ENCODE assay signal across 9 cellular contexts in genomic region chr6:117906454-117906904, GRCh38. TPM values are rescaled to one million over a fixed set of nuclear protein-coding genes. Genes with fewer than 3 reads are reported as not detected.
A peak's percentile ranks its signal among the peaks of the same experiment; 100 is the strongest.
DNase-seq lines count a peak whose midpoint lies in the region; ATAC-seq, FAIRE-seq and TF ChIP-seq lines count a peak whose summit lies in the region.
"Had no signal": no experiment of that assay in that cellular context is flagged by ENCODE, and none has a peak within 500 bp of the region (broad histone marks: within the 10 kb centered on the region; RNA-seq: fewer than 3 reads in every experiment).

No MANE protein-coding gene starts in this region.

- H3K9me3 ChIP-seq in BLaER1: no peaks in the 10 kb centered on the region
- H3K9me3 ChIP-seq in duodenal mucosa (ENCODE audit: control insufficient read depth in 1 of 2, low read length in 2 of 2): no peaks in the 10 kb centered on the region
- H3K9me3 ChIP-seq in PC-9 (ENCODE audit: insufficient read depth, low read depth): no peaks in the 10 kb centered on the region

- H3K4me1 ChIP-seq in BLaER1: peaks cover 15% of the 10 kb centered on the region
- peaks cover 5 to 9% of the 10 kb centered on the region in 2 donors for H3K4me1 ChIP-seq in duodenal mucosa (ENCODE audit: control insufficient read depth in 1 of 2, insufficient read depth in 2 of 2, low read length in 2 of 2)
- H3K4me1 ChIP-seq in PC-9 (replicated peaks; ENCODE audit: insufficient read depth): no peaks in the 10 kb centered on the region

- intact Hi-C loops in PC-9 (cut with micrococcal nuclease; ENCODE audit: unreplicated experiment): no loop called here

- CTCF ChIA-PET in PC-9 (lab: Charles Lee): no interaction called here

- H3K9me2 ChIP-seq in PC-9 (ENCODE audit: insufficient read depth): peaks cover 2% of the 10 kb centered on the region; the same call in 1 of the 2 replicates

- H4K20me1 ChIP-seq in BLaER1 (no peaks in the 10 kb centered on the region), PC-9 (ENCODE audit: insufficient read depth) (0 out of 2 replicates have a peak, but pooled peaks cover 4% of the 10 kb centered on the region)

- H3K27ac ChIP-seq in BLaER1 (no peak overlapping the region), duodenal mucosa (ENCODE audit: low read depth, low read length) (no peak overlapping the region), PC-9 (no peak overlapping the region)

- H3F3A ChIP-seq in PC-9 (ENCODE audit: insufficient read depth, low read depth): no peaks in the 10 kb centered on the region

- DNase-seq in retinal pigment epithelial cell (ENCODE audit: low read depth): no peak
- DNase-seq in PC-9: no peak
- DNase-seq in medulla oblongata (ENCODE audit: extremely low spot score): no peak
- no peak for DNase-seq in D721Med (ENCODE audit: insufficient read length, low spot score)

- no peak for FAIRE-seq in D721Med (lab: Jason Lieb, UNC)

- H3K9ac ChIP-seq in BLaER1 (no peak overlapping the region), duodenal mucosa (ENCODE audit: low read depth in 1 of 2, low read length in 2 of 2) (no peak overlapping the region)

- ATAC-seq in GM19372 (IDR thresholded peaks at IDR 0.05; ENCODE audit: low read depth, unreplicated experiment) (peak; percentile 40), HG03378 (IDR thresholded peaks at IDR 0.05; ENCODE audit: unreplicated experiment) (peak; percentile 73)
- ATAC-seq: HCT116 had no signal

- TF ChIP-seq CTCF in retinal pigment epithelial cell (conservative IDR thresholded peaks at IDR 0.05; ENCODE audit: low read depth, low read length): no peak
- TF ChIP-seq CTCF in PC-9 (conservative IDR thresholded peaks at IDR 0.05): no peak
- TF ChIP-seq CTCF in D721Med (IDR thresholded peaks at IDR 0.05; ENCODE audit: insufficient read depth, missing control alignments): no peak

- BruUV-seq in PC-9 (replicated peaks; lab: Mats Ljungman, UMichigan): no TSS peak

- H3K27me3 ChIP-seq in BLaER1 (peaks cover 21% of the 10 kb centered on the region), duodenal mucosa (ENCODE audit: control insufficient read depth in 1 of 2, insufficient read depth in 2 of 2, low read length in 2 of 2) (peaks cover 20 to 22% of the 10 kb centered on the region in 2 donors), PC-9 (ENCODE audit: insufficient read depth, low read depth) (no peaks in the 10 kb centered on the region)

- peak overlapping the region; percentile 82 for H3K4me3 ChIP-seq in BLaER1
- peak overlapping the region; percentile 57 to 60 for H3K4me3 ChIP-seq in duodenal mucosa (ENCODE audit: low read depth in 1 of 2, low read length in 2 of 2)
- H3K4me3 ChIP-seq in retinal pigment epithelial cell (ENCODE audit: low read length): peak overlapping the region; percentile 56
- H3K4me3 ChIP-seq in PC-9: no peak overlapping the region

- POLR2A ChIA-PET in PC-9 (lab: Charles Lee; ENCODE audit: unreplicated experiment): no interaction called here

- no peak overlapping the region for H2AFZ ChIP-seq in PC-9

- peak overlapping the region; percentile 99 for H3K4me2 ChIP-seq in BLaER1
- H3K4me2 ChIP-seq in PC-9: no peak overlapping the region

- no peaks in the 10 kb centered on the region for H3K36me3 ChIP-seq in BLaER1
- H3K36me3 ChIP-seq in duodenal mucosa (ENCODE audit: control insufficient read depth in 1 of 2, insufficient read depth in 2 of 2, low read length in 2 of 2): no peaks in the 10 kb centered on the region
- H3K36me3 ChIP-seq in PC-9 (ENCODE audit: low read depth): no peaks in the 10 kb centered on the region

- no peaks in the 10 kb centered on the region for H3K79me2 ChIP-seq in PC-9 (ENCODE audit: low read depth)

RNA-seq across cellular contexts. Expression of gene SLC35F1, which starts 0.6 kb away (rescaled TPM):
- not detected in 2 replicates for total RNA-seq in PC-9 (2021)
